ENCODE assay signal across 11 cellular contexts in genomic region chrX:49122499-49122898, GRCh38. TPM values are rescaled to one million over a fixed set of nuclear protein-coding genes. Genes with fewer than 3 reads are reported as not detected.
DNase-seq lines count a peak whose midpoint lies in the region; ATAC-seq, FAIRE-seq and TF ChIP-seq lines count a peak whose summit lies in the region.
"Had no signal": no experiment of that assay in that cellular context is flagged by ENCODE, and none has a peak within 500 bp of the region (broad histone marks: within the 10 kb centered on the region; RNA-seq: fewer than 3 reads in every experiment).

No MANE protein-coding gene starts in this region.

- H4K20me1 ChIP-seq in HepG2 (ENCODE audit: insufficient read depth, low read length), result no peaks in the 10 kb centered on the region

- H3K9me3 ChIP-seq in HepG2 (ENCODE audit: low read length) (no peaks in the 10 kb centered on the region), tibial artery (no peaks in the 10 kb centered on the region), WERI-Rb-1 (ENCODE audit: severe bottlenecking) (no peaks in the 10 kb centered on the region)

- POLR2A ChIA-PET in HepG2 (lab: Yijun Ruan, JAX), result interaction anchor here (1.0 kb wide), 1 partner anchor 164 kb away, joined by 3 read pairs; no protein-coding TSS in a partner anchor

- CTCF ChIA-PET in HepG2 (lab: Yijun Ruan, JAX; ENCODE audit: low intra/inter-chr PET ratio, low total read pairs), result no interaction called here

- no peaks in the 10 kb centered on the region for H3K27me3 Mint-ChIP-seq in activated T-cell treated with anti-CD3 and anti-CD28 coated beads, Interleukin-2, amount 50 U/mL, for 4 hours (ENCODE audit: low read depth)
- no peaks in the 10 kb centered on the region for H3K27me3 Mint-ChIP-seq in activated naive CD8-positive, alpha-beta T cell

- H3K4me3 ChIP-seq in HepG2 (replicated peaks in 1 of 3; ENCODE audit: insufficient read depth in 1 of 3, low read depth in 2 of 3, low read length in 3 of 3) (peak overlapping the region; percentile 73 to 79 (median 75)), tibial artery (peak overlapping the region; percentile 70 to 82), WERI-Rb-1 (ENCODE audit: low read depth, low read length) (no peak overlapping the region)

- H3K36me3 ChIP-seq in HepG2 (replicated peaks in 1 of 2; ENCODE audit: control insufficient read depth in 1 of 2, insufficient read depth in 2 of 2, low read length in 2 of 2), result peaks cover 0 to 10% of the 10 kb centered on the region in 2 experiments; a peak in 3 of 5 replicates
- H3K36me3 ChIP-seq in tibial artery, result peaks cover 0 to 33% (median 15%) of the 10 kb centered on the region in 3 donors
- no peaks in the 10 kb centered on the region for H3K36me3 ChIP-seq in WERI-Rb-1

- 62% methylated on average over 4 of the region's 5 CpGs for WGBS in HepG2 (ENCODE audit: low lambda C conversion rate)

- no peak for FAIRE-seq in HepG2 (lab: Jason Lieb, UNC)

- H2AFZ ChIP-seq in HepG2 (ENCODE audit: low read length), result no peak overlapping the region

- peaks cover 22% of the 10 kb centered on the region for H3K4me1 Mint-ChIP-seq in activated T-cell treated with anti-CD3 and anti-CD28 coated beads, Interleukin-2, amount 50 U/mL, for 4 hours (ENCODE audit: low read depth)
- peaks cover 20% of the 10 kb centered on the region for H3K4me1 Mint-ChIP-seq in activated naive CD8-positive, alpha-beta T cell (ENCODE audit: low read depth)

- no peak for TF ChIP-seq EP300 in HepG2 (IDR thresholded peaks at IDR 0.05; ENCODE audit: low read depth in 2 of 2, low read length in 2 of 2)
- no peak for TF ChIP-seq EP300 in HepG2 (CRISPR knock-in tag; IDR thresholded peaks at IDR 0.05; ENCODE audit: borderline replicate concordance)

- no peak overlapping the region for H3K27ac Mint-ChIP-seq in activated naive CD8-positive, alpha-beta T cell

- no peak for DNase-seq in activated T-cell treated with anti-CD3 and anti-CD28 coated beads, Interleukin-2, amount 50 U/mL, for 4 hours
- no peak for DNase-seq in activated T-cell treated with anti-CD3 and anti-CD28 coated beads, Interleukin-2, amount 50 U/mL, for 48 hours
- DNase-seq in HepG2 (ENCODE audit: low spot score) (no peak), tibial artery (no peak), ACHN (no peak), WERI-Rb-1 (no peak)
- DNase-seq: amygdala, NCI-H510A, occipital lobe had no signal

- H3K36me3 Mint-ChIP-seq in activated T-cell treated with anti-CD3 and anti-CD28 coated beads, Interleukin-2, amount 50 U/mL, for 4 hours (ENCODE audit: insufficient read depth), result peaks cover 17% of the 10 kb centered on the region
- H3K36me3 Mint-ChIP-seq in activated naive CD8-positive, alpha-beta T cell, result peaks cover 4% of the 10 kb centered on the region

- H3K9ac ChIP-seq in HepG2 (ENCODE audit: insufficient read depth, low read depth, low read length), result peak overlapping the region; percentile 93

- TF ChIP-seq RAD21 in HepG2 (CRISPR knock-in tag; IDR thresholded peaks at IDR 0.05), result no peak

- TF ChIP-seq CTCF in HepG2 (CRISPR knock-in tag; IDR thresholded peaks at IDR 0.05) (no peak), tibial artery (IDR thresholded peaks at IDR 0.05) (no peak), WERI-Rb-1 (IDR thresholded peaks at IDR 0.05; ENCODE audit: low read depth, low read length) (no peak)

- no peak for TF ChIP-seq POLR2A in HepG2 (IDR thresholded peaks at IDR 0.05; ENCODE audit: insufficient read depth in 1 of 2, low read depth in 2 of 2, low read length in 2 of 2)

- no peaks in the 10 kb centered on the region for H3K27me3 ChIP-seq in HepG2 (ENCODE audit: control insufficient read depth in 1 of 2, insufficient read depth in 2 of 2, low read length in 2 of 2)
- no peaks in the 10 kb centered on the region for H3K27me3 ChIP-seq in tibial artery
- peaks cover 10% of the 10 kb centered on the region for H3K27me3 ChIP-seq in WERI-Rb-1 (ENCODE audit: insufficient read depth, low read depth, severe bottlenecking)

- no TSS peak for BruUV-seq in HepG2 (replicated peaks; lab: Mats Ljungman, UMichigan)

- in situ Hi-C loops in HepG2 (cut with HindIII; ENCODE audit: extremely low pct_ligation_motif_present, low pct_unique_long_range_greater_than_20kb), result loop anchor here (5.0 kb wide), 2 partner anchors 40 to 65 kb away; partner anchors contain the start of genes MAGIX and PRICKLE3
- in situ Hi-C loops in ACHN (cut with HindIII; ENCODE audit: low pct_ligation_motif_present, low pct_unique_long_range_greater_than_20kb, low sequenced_read_pairs), result no loop called here

- peak overlapping the region; percentile 98 for H3K4me3 Mint-ChIP-seq in activated T-cell treated with anti-CD3 and anti-CD28 coated beads, Interleukin-2, amount 50 U/mL, for 4 hours
- peak overlapping the region; percentile 97 for H3K4me3 Mint-ChIP-seq in activated naive CD8-positive, alpha-beta T cell

- no peak overlapping the region for H3K27ac ChIP-seq in HepG2 (ENCODE audit: extremely low read length, insufficient read depth, low read length)
- peak overlapping the region in 1 of 2 donors; percentile 63 for H3K27ac ChIP-seq in tibial artery
- H3K27ac ChIP-seq in WERI-Rb-1, result no peak overlapping the region

- H3K4me1 ChIP-seq in HepG2 (ENCODE audit: insufficient read depth, low read length) (peaks cover 17% of the 10 kb centered on the region), tibial artery (peaks cover 0 to 15% (median 7%) of the 10 kb centered on the region in 4 donors)

- H3K9me3 Mint-ChIP-seq in activated T-cell treated with anti-CD3 and anti-CD28 coated beads, Interleukin-2, amount 50 U/mL, for 4 hours, result no peaks in the 10 kb centered on the region
- H3K9me3 Mint-ChIP-seq in activated naive CD8-positive, alpha-beta T cell (ENCODE audit: low read depth), result no peaks in the 10 kb centered on the region

- peak overlapping the region; percentile 76 for H3K4me2 ChIP-seq in HepG2 (ENCODE audit: low read depth, low read length)

- peaks cover 16% of the 10 kb centered on the region for H3K79me2 ChIP-seq in HepG2 (ENCODE audit: insufficient read depth, low read length)

- no peak for ATAC-seq in activated T-cell treated with anti-CD3 and anti-CD28 coated beads, Interleukin-2, amount 50 U/mL, for 4 hours
- ATAC-seq in HepG2, result no peak
- ATAC-seq in HG02885 (IDR thresholded peaks at IDR 0.05; ENCODE audit: poor library complexity, unreplicated experiment), result no peak

- intact Hi-C loops in HepG2 (cut with micrococcal nuclease; ENCODE audit: unreplicated experiment), result loop anchor here (5.0 kb wide), 1 partner anchor 40 kb away; the partner anchor contains the start of gene MAGIX
- intact Hi-C loops in tibial artery (cut with DNase I; ENCODE audit: low total_unique reads), result no loop called here

RNA-seq across cellular contexts. Expression of gene GPKOW, which starts 1.0 kb away (rescaled TPM):
- total RNA-seq in activated T-cell treated with anti-CD3 and anti-CD28 coated beads, Interleukin-2, amount 50 U/mL, for 4 hours, result 10 to 100 TPM; 21.2 to 28.4 (median 24.6) TPM
- 18.7 and 21.5 TPM in 2 replicates for total RNA-seq in HepG2 (2016; rRNA removed; fragmentation: Illumina TruSeq; extraction: Trizol)
- 1.9 and 2.4 TPM in 2 replicates for total RNA-seq in HepG2 (2016; cell fraction: cytosol; rRNA removed; fragmentation: Illumina TruSeq; extraction: Trizol; ENCODE audit: low read depth)
- 17.8 and 20.5 TPM in 2 replicates for total RNA-seq in HepG2 (2016; cell fraction: insoluble cytoplasmic fraction; rRNA removed; fragmentation: Illumina TruSeq; extraction: Trizol)
- 4.0 and 4.1 TPM in 2 replicates for total RNA-seq in HepG2 (2016; cell fraction: membrane; rRNA removed; fragmentation: Illumina TruSeq; extraction: Trizol)
- total RNA-seq in HepG2 (2016; cell fraction: nucleus; rRNA removed; fragmentation: Illumina TruSeq; extraction: Trizol), result 7.2 and 9.0 TPM in 2 replicates
- 22.6 and 26.2 TPM in 2 replicates for polyA plus RNA-seq in HepG2 (2011; rRNA removed)
- 27.2 and 29.3 TPM in 2 replicates for polyA plus RNA-seq in HepG2 (2011; cell fraction: cytosol; rRNA removed)
- 11.7 and 13.7 TPM in 2 replicates for polyA plus RNA-seq in HepG2 (2011; cell fraction: nucleus; rRNA removed)
- polyA plus RNA-seq in HepG2 (2012), result 14.0 and 17.6 TPM in 2 replicates
- polyA plus RNA-seq in HepG2 (2016; cell fraction: cytosol; fragmentation: Illumina TruSeq; extraction: Trizol; ENCODE audit: low read depth), result 1.6 and 2.0 TPM in 2 replicates
- polyA plus RNA-seq in HepG2 (2016; cell fraction: insoluble cytoplasmic fraction; fragmentation: Illumina TruSeq; extraction: Trizol; ENCODE audit: low read depth), result 21.6 and 21.9 TPM in 2 replicates
- 2.3 and 2.5 TPM in 2 replicates for polyA plus RNA-seq in HepG2 (2016; cell fraction: membrane; fragmentation: Illumina TruSeq; extraction: Trizol; ENCODE audit: low read depth)
- polyA plus RNA-seq in HepG2 (2016; cell fraction: nucleus; fragmentation: Illumina TruSeq; extraction: Trizol; ENCODE audit: insufficient read depth, low read depth), result 11.4 and 12.8 TPM in 2 replicates
- polyA minus RNA-seq in HepG2 (2011; rRNA and poly(A)+ RNA removed; ENCODE audit: low replicate concordance), result 10.7 and 22.1 TPM in 2 replicates
- polyA minus RNA-seq in HepG2 (2011; cell fraction: cytosol; rRNA and poly(A)+ RNA removed), result 9.2 and 12.6 TPM in 2 replicates
- 8.0 and 8.5 TPM in 2 replicates for polyA minus RNA-seq in HepG2 (2011; cell fraction: nucleus; rRNA and poly(A)+ RNA removed)

RNA-seq across cellular contexts. Expression of gene MAGIX, which starts 40.1 kb away (rescaled TPM):
- total RNA-seq in activated T-cell treated with anti-CD3 and anti-CD28 coated beads, Interleukin-2, amount 50 U/mL, for 4 hours, result 1 to 10 TPM in 1 of 3 donors, under 1 TPM in 2; 0.81 to 1.6 (median 0.84) TPM
- total RNA-seq in HepG2 (2016; rRNA removed; fragmentation: Illumina TruSeq; extraction: Trizol), result 1.0 and 1.2 TPM in 2 replicates
- total RNA-seq in HepG2 (2016; cell fraction: cytosol; rRNA removed; fragmentation: Illumina TruSeq; extraction: Trizol; ENCODE audit: low read depth), result 0.35 and 0.40 TPM in 2 replicates
- 0.65 and 1.4 TPM in 2 replicates for total RNA-seq in HepG2 (2016; cell fraction: insoluble cytoplasmic fraction; rRNA removed; fragmentation: Illumina TruSeq; extraction: Trizol)
- 0.65 and 0.90 TPM in 2 replicates for total RNA-seq in HepG2 (2016; cell fraction: membrane; rRNA removed; fragmentation: Illumina TruSeq; extraction: Trizol)
- 0.78 and 0.85 TPM in 2 replicates for total RNA-seq in HepG2 (2016; cell fraction: nucleus; rRNA removed; fragmentation: Illumina TruSeq; extraction: Trizol)
- 0.37 and 0.63 TPM in 2 replicates for polyA plus RNA-seq in HepG2 (2011; rRNA removed)
- 0.35 and 1.4 TPM in 2 replicates for polyA plus RNA-seq in HepG2 (2011; cell fraction: cytosol; rRNA removed)
- 1.9 and 2.3 TPM in 2 replicates for polyA plus RNA-seq in HepG2 (2011; cell fraction: nucleus; rRNA removed)
- polyA plus RNA-seq in HepG2 (2012), result 0.21 and 0.40 TPM in 2 replicates
- 0.27 and 0.53 TPM in 2 replicates for polyA plus RNA-seq in HepG2 (2016; cell fraction: cytosol; fragmentation: Illumina TruSeq; extraction: Trizol; ENCODE audit: low read depth)
- polyA plus RNA-seq in HepG2 (2016; cell fraction: insoluble cytoplasmic fraction; fragmentation: Illumina TruSeq; extraction: Trizol; ENCODE audit: low read depth), result 0.74 and 1.2 TPM in 2 replicates
- polyA plus RNA-seq in HepG2 (2016; cell fraction: membrane; fragmentation: Illumina TruSeq; extraction: Trizol; ENCODE audit: low read depth), result 0.58 and 1.1 TPM in 2 replicates
- 0.57 and 1.8 TPM in 2 replicates for polyA plus RNA-seq in HepG2 (2016; cell fraction: nucleus; fragmentation: Illumina TruSeq; extraction: Trizol; ENCODE audit: insufficient read depth, low read depth)
- 0.60 and 1.7 TPM in 2 replicates for polyA minus RNA-seq in HepG2 (2011; rRNA and poly(A)+ RNA removed; ENCODE audit: low replicate concordance)
- polyA minus RNA-seq in HepG2 (2011; cell fraction: cytosol; rRNA and poly(A)+ RNA removed), result not detected in 2 replicates
- polyA minus RNA-seq in HepG2 (2011; cell fraction: nucleus; rRNA and poly(A)+ RNA removed), result 0.52 and 1.2 TPM in 2 replicates

RNA-seq across cellular contexts. Expression of gene WDR45, which starts 42.8 kb away (rescaled TPM):
- total RNA-seq in activated T-cell treated with anti-CD3 and anti-CD28 coated beads, Interleukin-2, amount 50 U/mL, for 4 hours, result 10 to 100 TPM; 31.0 to 37.9 (median 36.5) TPM
- 14.0 and 16.4 TPM in 2 replicates for total RNA-seq in HepG2 (2016; rRNA removed; fragmentation: Illumina TruSeq; extraction: Trizol)
- 18.4 and 20.2 TPM in 2 replicates for total RNA-seq in HepG2 (2016; cell fraction: cytosol; rRNA removed; fragmentation: Illumina TruSeq; extraction: Trizol; ENCODE audit: low read depth)
- total RNA-seq in HepG2 (2016; cell fraction: insoluble cytoplasmic fraction; rRNA removed; fragmentation: Illumina TruSeq; extraction: Trizol), result 16.0 and 19.4 TPM in 2 replicates
- total RNA-seq in HepG2 (2016; cell fraction: membrane; rRNA removed; fragmentation: Illumina TruSeq; extraction: Trizol), result 18.8 and 22.7 TPM in 2 replicates
- total RNA-seq in HepG2 (2016; cell fraction: nucleus; rRNA removed; fragmentation: Illumina TruSeq; extraction: Trizol), result 17.9 and 19.4 TPM in 2 replicates
- polyA plus RNA-seq in HepG2 (2011; rRNA removed), result 65.5 and 91.1 TPM in 2 replicates
- 48.7 and 57.4 TPM in 2 replicates for polyA plus RNA-seq in HepG2 (2011; cell fraction: cytosol; rRNA removed)
- 386 and 474 TPM in 2 replicates for polyA plus RNA-seq in HepG2 (2011; cell fraction: nucleus; rRNA removed)
- 30.1 and 49.9 TPM in 2 replicates for polyA plus RNA-seq in HepG2 (2012)
- polyA plus RNA-seq in HepG2 (2016; cell fraction: cytosol; fragmentation: Illumina TruSeq; extraction: Trizol; ENCODE audit: low read depth), result 15.5 and 17.3 TPM in 2 replicates
- 18.7 and 19.8 TPM in 2 replicates for polyA plus RNA-seq in HepG2 (2016; cell fraction: insoluble cytoplasmic fraction; fragmentation: Illumina TruSeq; extraction: Trizol; ENCODE audit: low read depth)
- 14.2 and 18.3 TPM in 2 replicates for polyA plus RNA-seq in HepG2 (2016; cell fraction: membrane; fragmentation: Illumina TruSeq; extraction: Trizol; ENCODE audit: low read depth)
- 44.7 and 54.6 TPM in 2 replicates for polyA plus RNA-seq in HepG2 (2016; cell fraction: nucleus; fragmentation: Illumina TruSeq; extraction: Trizol; ENCODE audit: insufficient read depth, low read depth)
- 64.1 and 271 TPM in 2 replicates for polyA minus RNA-seq in HepG2 (2011; rRNA and poly(A)+ RNA removed; ENCODE audit: low replicate concordance)
- 14.8 and 18.8 TPM in 2 replicates for polyA minus RNA-seq in HepG2 (2011; cell fraction: cytosol; rRNA and poly(A)+ RNA removed)
- polyA minus RNA-seq in HepG2 (2011; cell fraction: nucleus; rRNA and poly(A)+ RNA removed), result 53.6 and 83.3 TPM in 2 replicates

RNA-seq across cellular contexts. Expression of gene PRAF2, which starts 48.7 kb away (rescaled TPM):
- total RNA-seq in activated T-cell treated with anti-CD3 and anti-CD28 coated beads, Interleukin-2, amount 50 U/mL, for 4 hours, result 10 to 100 TPM; 10.5 to 12.7 (median 11.4) TPM
- 0.33 TPM in 1 of 2 replicates, not detected in the other for total RNA-seq in HepG2 (2016; rRNA removed; fragmentation: Illumina TruSeq; extraction: Trizol)
- total RNA-seq in HepG2 (2016; cell fraction: cytosol; rRNA removed; fragmentation: Illumina TruSeq; extraction: Trizol; ENCODE audit: low read depth), result not detected in 2 replicates
- 0.37 TPM in 1 of 2 replicates, not detected in the other for total RNA-seq in HepG2 (2016; cell fraction: insoluble cytoplasmic fraction; rRNA removed; fragmentation: Illumina TruSeq; extraction: Trizol)
- total RNA-seq in HepG2 (2016; cell fraction: membrane; rRNA removed; fragmentation: Illumina TruSeq; extraction: Trizol), result not detected in 2 replicates
- total RNA-seq in HepG2 (2016; cell fraction: nucleus; rRNA removed; fragmentation: Illumina TruSeq; extraction: Trizol), result 1.0 TPM in 1 of 2 replicates, not detected in the other
- 2.6 and 4.3 TPM in 2 replicates for polyA plus RNA-seq in HepG2 (2011; rRNA removed)
- 0.94 and 1.1 TPM in 2 replicates for polyA plus RNA-seq in HepG2 (2011; cell fraction: cytosol; rRNA removed)
- 16.4 and 19.7 TPM in 2 replicates for polyA plus RNA-seq in HepG2 (2011; cell fraction: nucleus; rRNA removed)
- 2.0 and 3.1 TPM in 2 replicates for polyA plus RNA-seq in HepG2 (2012)
- polyA plus RNA-seq in HepG2 (2016; cell fraction: cytosol; fragmentation: Illumina TruSeq; extraction: Trizol; ENCODE audit: low read depth), result 0.26 TPM in 1 of 2 replicates, not detected in the other
- 0.58 TPM in 1 of 2 replicates, not detected in the other for polyA plus RNA-seq in HepG2 (2016; cell fraction: insoluble cytoplasmic fraction; fragmentation: Illumina TruSeq; extraction: Trizol; ENCODE audit: low read depth)
- 0.17 and 0.50 TPM in 2 replicates for polyA plus RNA-seq in HepG2 (2016; cell fraction: membrane; fragmentation: Illumina TruSeq; extraction: Trizol; ENCODE audit: low read depth)
- 3.4 and 4.5 TPM in 2 replicates for polyA plus RNA-seq in HepG2 (2016; cell fraction: nucleus; fragmentation: Illumina TruSeq; extraction: Trizol; ENCODE audit: insufficient read depth, low read depth)
- 0.84 and 7.9 TPM in 2 replicates for polyA minus RNA-seq in HepG2 (2011; rRNA and poly(A)+ RNA removed; ENCODE audit: low replicate concordance)
- polyA minus RNA-seq in HepG2 (2011; cell fraction: cytosol; rRNA and poly(A)+ RNA removed), result not detected in 2 replicates
- 1.7 and 5.3 TPM in 2 replicates for polyA minus RNA-seq in HepG2 (2011; cell fraction: nucleus; rRNA and poly(A)+ RNA removed)

RNA-seq across cellular contexts. Expression of gene PLP2, which starts 49.2 kb away (rescaled TPM):
- 100 to 1,000 TPM; 111 to 134 (median 126) TPM for total RNA-seq in activated T-cell treated with anti-CD3 and anti-CD28 coated beads, Interleukin-2, amount 50 U/mL, for 4 hours
- 0.18 and 0.40 TPM in 2 replicates for total RNA-seq in HepG2 (2016; rRNA removed; fragmentation: Illumina TruSeq; extraction: Trizol)
- not detected in 2 replicates for total RNA-seq in HepG2 (2016; cell fraction: cytosol; rRNA removed; fragmentation: Illumina TruSeq; extraction: Trizol; ENCODE audit: low read depth)
- 0.19 and 0.24 TPM in 2 replicates for total RNA-seq in HepG2 (2016; cell fraction: insoluble cytoplasmic fraction; rRNA removed; fragmentation: Illumina TruSeq; extraction: Trizol)
- 0.45 TPM in 1 of 2 replicates, not detected in the other for total RNA-seq in HepG2 (2016; cell fraction: membrane; rRNA removed; fragmentation: Illumina TruSeq; extraction: Trizol)
- 0.50 TPM in 1 of 2 replicates, not detected in the other for total RNA-seq in HepG2 (2016; cell fraction: nucleus; rRNA removed; fragmentation: Illumina TruSeq; extraction: Trizol)
- 3.6 and 5.1 TPM in 2 replicates for polyA plus RNA-seq in HepG2 (2011; rRNA removed)
- polyA plus RNA-seq in HepG2 (2011; cell fraction: cytosol; rRNA removed), result 4.2 and 6.6 TPM in 2 replicates
- 1.5 and 1.9 TPM in 2 replicates for polyA plus RNA-seq in HepG2 (2011; cell fraction: nucleus; rRNA removed)
- 2.8 and 4.2 TPM in 2 replicates for polyA plus RNA-seq in HepG2 (2012)
- 0.70 and 0.82 TPM in 2 replicates for polyA plus RNA-seq in HepG2 (2016; cell fraction: cytosol; fragmentation: Illumina TruSeq; extraction: Trizol; ENCODE audit: low read depth)
- polyA plus RNA-seq in HepG2 (2016; cell fraction: insoluble cytoplasmic fraction; fragmentation: Illumina TruSeq; extraction: Trizol; ENCODE audit: low read depth), result 0.23 and 0.32 TPM in 2 replicates
- polyA plus RNA-seq in HepG2 (2016; cell fraction: membrane; fragmentation: Illumina TruSeq; extraction: Trizol; ENCODE audit: low read depth), result 0.83 and 0.88 TPM in 2 replicates
- 0.70 and 0.76 TPM in 2 replicates for polyA plus RNA-seq in HepG2 (2016; cell fraction: nucleus; fragmentation: Illumina TruSeq; extraction: Trizol; ENCODE audit: insufficient read depth, low read depth)
- polyA minus RNA-seq in HepG2 (2011; rRNA and poly(A)+ RNA removed; ENCODE audit: low replicate concordance), result 4.8 and 952 TPM in 2 replicates
- 1.8 and 2.3 TPM in 2 replicates for polyA minus RNA-seq in HepG2 (2011; cell fraction: cytosol; rRNA and poly(A)+ RNA removed)
- 1.3 and 1.9 TPM in 2 replicates for polyA minus RNA-seq in HepG2 (2011; cell fraction: nucleus; rRNA and poly(A)+ RNA removed)
